Comparison of ENCODE assay signal across 1 cellular context in genomic region chr1:32060914-32061313, GRCh38.
TF ChIP-seq lines count a peak whose summit lies in the region.

No MANE protein-coding gene starts in this region.

TF ChIP-seq in IMR-90, 13 proteins besides CTCF, POLR2A, EP300 and RAD21:
- no peak for TF ChIP-seq MAFK (IDR thresholded peaks at IDR 0.05; ENCODE audit: low read depth, low read length)
- no peak for TF ChIP-seq SMC3 (IDR thresholded peaks at IDR 0.05; ENCODE audit: low read depth, low read length)
- no peak for TF ChIP-seq MXI1 (IDR thresholded peaks at IDR 0.05; ENCODE audit: borderline replicate concordance, low read depth, low read length)
- no peak for TF ChIP-seq MAZ (IDR thresholded peaks at IDR 0.05; ENCODE audit: borderline replicate concordance, low read depth, low read length)
- no peak for TF ChIP-seq RCOR1 (IDR thresholded peaks at IDR 0.05; ENCODE audit: insufficient replicate concordance, low read length)
- no peak for TF ChIP-seq CHD1 (IDR thresholded peaks at IDR 0.05; ENCODE audit: low read depth, low read length)
- TF ChIP-seq ELK1 (IDR thresholded peaks at IDR 0.05; ENCODE audit: borderline replicate concordance, low read depth, low read length), result no peak
- no peak for TF ChIP-seq FOS (IDR thresholded peaks at IDR 0.05; ENCODE audit: low read depth, low read length)
- no peak for TF ChIP-seq CEBPB (IDR thresholded peaks at IDR 0.05; ENCODE audit: low read depth, low read length)
- no peak for TF ChIP-seq USF2 (IDR thresholded peaks at IDR 0.05; ENCODE audit: low read depth, low read length)
- no peak for TF ChIP-seq NFE2L2 (IDR thresholded peaks at IDR 0.05; ENCODE audit: low read depth, low read length)
- TF ChIP-seq BHLHE40 (IDR thresholded peaks at IDR 0.05; ENCODE audit: low read depth, low read length), result no peak
- no peak for TF ChIP-seq RFX5 (IDR thresholded peaks at IDR 0.05; ENCODE audit: low read depth, low read length)
